Comparison of ENCODE assay signal across 8 cellular contexts in the genomic region with DNA sequence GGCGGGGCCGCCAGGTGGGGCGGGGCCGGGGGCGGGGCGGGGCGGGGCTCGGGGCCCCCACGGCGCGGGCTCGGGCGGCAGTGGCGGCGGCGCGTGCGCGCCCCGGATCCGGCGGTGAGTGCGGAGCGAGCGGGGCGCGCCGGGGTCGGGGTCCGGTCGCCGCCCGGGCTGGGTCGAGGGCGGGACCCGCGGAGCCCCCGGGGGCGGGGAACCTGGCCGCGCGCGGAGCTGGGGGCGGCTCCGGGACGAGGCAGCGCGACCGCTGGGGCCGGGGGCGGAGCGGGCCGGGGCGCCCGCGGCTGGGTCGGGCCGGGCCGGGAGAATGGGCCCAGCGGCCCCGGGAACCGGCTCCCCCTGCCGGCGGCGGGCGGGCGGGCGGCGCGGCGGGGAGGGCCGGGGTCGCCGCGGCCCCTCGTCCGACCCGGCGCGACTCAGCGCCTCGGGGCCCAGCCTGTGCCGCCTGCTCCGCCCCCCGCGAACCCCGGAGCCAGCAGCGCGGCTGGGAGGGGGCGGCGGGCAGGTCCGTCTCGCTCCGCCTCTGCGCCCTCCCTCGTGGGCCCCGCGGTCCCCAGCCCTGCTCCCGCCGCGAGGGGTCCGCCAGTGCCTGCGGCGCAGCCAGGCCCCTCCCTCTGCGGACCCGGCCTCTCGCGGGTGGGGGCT. TPM values are rescaled to one million over a fixed set of nuclear protein-coding genes. Genes with fewer than 3 reads are reported as not detected.
DNase-seq lines count a peak whose midpoint lies in the region; ATAC-seq and TF ChIP-seq lines count a peak whose summit lies in the region.

No MANE protein-coding gene starts in this region.

- H3K27ac Mint-ChIP-seq in CD4-positive, CD25-positive, alpha-beta regulatory T cell = no peak overlapping the region
- H3K27ac Mint-ChIP-seq in MCF 10A (ENCODE audit: low read depth, unreplicated experiment) = no peak overlapping the region
- H3K27ac Mint-ChIP-seq in natural killer cell = no peak overlapping the region
- no peak overlapping the region for H3K27ac Mint-ChIP-seq in HFFc6
- no peak overlapping the region for H3K27ac Mint-ChIP-seq in activated CD4-positive, alpha-beta T cell treated with anti-CD3 and anti-CD28 coated beads, Interleukin-2, amount 10 ng/mL, durations not matched to agents 7 days and 5 days

- H3K27ac ChIP-seq in CD4-positive, CD25-positive, alpha-beta regulatory T cell (ENCODE audit: insufficient read depth, low read length, poor library complexity, severe bottlenecking) = no peak overlapping the region
- H3K27ac ChIP-seq in HUES6 (ENCODE audit: low read depth, low read length) = no peak overlapping the region

- H3K4me1 ChIP-seq in CD4-positive, CD25-positive, alpha-beta regulatory T cell (ENCODE audit: control insufficient read depth, insufficient read depth, low read length, poor library complexity, severe bottlenecking) = peaks cover 6% of the 10 kb centered on the region
- H3K4me1 ChIP-seq in HUES6 (ENCODE audit: control insufficient read depth, insufficient read depth, low read length) = peaks cover 5% of the 10 kb centered on the region

- H3K4me3 Mint-ChIP-seq in CD4-positive, CD25-positive, alpha-beta regulatory T cell = no peak overlapping the region
- H3K4me3 Mint-ChIP-seq in MCF 10A (ENCODE audit: unreplicated experiment) (peak overlapping the region; percentile 52), natural killer cell (no peak overlapping the region), HFFc6 (no peak overlapping the region)
- no peak overlapping the region for H3K4me3 Mint-ChIP-seq in activated CD4-positive, alpha-beta T cell treated with anti-CD3 and anti-CD28 coated beads, Interleukin-2, amount 10 ng/mL, durations not matched to agents 7 days and 5 days

- POLR2A ChIA-PET in MCF 10A (lab: Yijun Ruan, JAX) = no interaction called here
- POLR2A ChIA-PET in activated CD4-positive, alpha-beta T cell treated with anti-CD3 and anti-CD28 coated beads, Interleukin-2, amount 10 ng/mL, durations not matched to agents 7 days and 5 days (lab: Charles Lee) = no interaction called here

- H3K27me3 Mint-ChIP-seq in CD4-positive, CD25-positive, alpha-beta regulatory T cell = peaks cover 16% of the 10 kb centered on the region
- no peaks in the 10 kb centered on the region for H3K27me3 Mint-ChIP-seq in MCF 10A (ENCODE audit: insufficient read depth, unreplicated experiment)
- H3K27me3 Mint-ChIP-seq in natural killer cell (ENCODE audit: low read depth in 2 of 2) = peaks cover 0 to 10% of the 10 kb centered on the region in 2 donors
- peaks cover 3% of the 10 kb centered on the region; the same call in 1 of the 2 replicates for H3K27me3 Mint-ChIP-seq in HFFc6 (ENCODE audit: insufficient read depth)
- H3K27me3 Mint-ChIP-seq in activated CD4-positive, alpha-beta T cell treated with anti-CD3 and anti-CD28 coated beads, Interleukin-2, amount 10 ng/mL, durations not matched to agents 7 days and 5 days = peaks cover 9% of the 10 kb centered on the region

- no peak for TF ChIP-seq CTCF in MCF 10A (IDR thresholded peaks at IDR 0.05; ENCODE audit: unreplicated experiment)
- no peak for TF ChIP-seq CTCF in natural killer cell (IDR thresholded peaks at IDR 0.05)
- TF ChIP-seq CTCF in HFFc6 (IDR thresholded peaks at IDR 0.05) = no peak

- intact Hi-C loops in MCF 10A (cut with micrococcal nuclease) = no loop called here
- intact Hi-C loops in natural killer cell (cut with micrococcal nuclease) = no loop called here

- no peak for DNase-seq in CD4-positive, CD25-positive, alpha-beta regulatory T cell
- no peak for DNase-seq in MCF 10A (ENCODE audit: unreplicated experiment)
- DNase-seq in natural killer cell = no peak
- no peak for DNase-seq in HFFc6
- DNase-seq in NCI-H1092 (lab: John Stamatoyannopoulos, UW) = no peak
- DNase-seq in activated CD4-positive, alpha-beta T cell treated with anti-CD3 and anti-CD28 coated beads, Interleukin-2, amount 10 ng/mL, durations not matched to agents 7 days and 5 days = no peak
- DNase-seq in NCI-H1092 treated with DMSO at 0.1 percent for 48 hours (lab: John Stamatoyannopoulos, UW) = no peak

- H3K36me3 Mint-ChIP-seq in CD4-positive, CD25-positive, alpha-beta regulatory T cell = no peaks in the 10 kb centered on the region
- H3K36me3 Mint-ChIP-seq in MCF 10A (ENCODE audit: insufficient read depth, unreplicated experiment) = peaks cover 6% of the 10 kb centered on the region
- no peaks in the 10 kb centered on the region for H3K36me3 Mint-ChIP-seq in natural killer cell
- no peaks in the 10 kb centered on the region for H3K36me3 Mint-ChIP-seq in HFFc6 (ENCODE audit: low read depth)
- no peaks in the 10 kb centered on the region for H3K36me3 Mint-ChIP-seq in activated CD4-positive, alpha-beta T cell treated with anti-CD3 and anti-CD28 coated beads, Interleukin-2, amount 10 ng/mL, durations not matched to agents 7 days and 5 days (ENCODE audit: low read depth)

- BruUV-seq in MCF 10A (replicated peaks; lab: Mats Ljungman, UMichigan) = no TSS peak

- H3K36me3 ChIP-seq in CD4-positive, CD25-positive, alpha-beta regulatory T cell (ENCODE audit: control insufficient read depth, insufficient read depth, low read length) = no peaks in the 10 kb centered on the region
- no peaks in the 10 kb centered on the region for H3K36me3 ChIP-seq in HUES6 (ENCODE audit: control insufficient read depth, insufficient read depth, low read length)

- H3K9me3 Mint-ChIP-seq in CD4-positive, CD25-positive, alpha-beta regulatory T cell = no peaks in the 10 kb centered on the region
- H3K9me3 Mint-ChIP-seq in MCF 10A (ENCODE audit: unreplicated experiment) (no peaks in the 10 kb centered on the region), natural killer cell (no peaks in the 10 kb centered on the region), HFFc6 (no peaks in the 10 kb centered on the region)
- no peaks in the 10 kb centered on the region for H3K9me3 Mint-ChIP-seq in activated CD4-positive, alpha-beta T cell treated with anti-CD3 and anti-CD28 coated beads, Interleukin-2, amount 10 ng/mL, durations not matched to agents 7 days and 5 days

- peak; percentile 27 to 29 for ATAC-seq in CD4-positive, CD25-positive, alpha-beta regulatory T cell (ENCODE audit: low read depth in 2 of 2)
- ATAC-seq in natural killer cell = peak; percentile 35 to 61 (median 59)

- H3K4me1 Mint-ChIP-seq in CD4-positive, CD25-positive, alpha-beta regulatory T cell = peaks cover 0 to 5% (median 0%) of the 10 kb centered on the region in 4 donors
- H3K4me1 Mint-ChIP-seq in MCF 10A (ENCODE audit: insufficient read depth, unreplicated experiment) = no peaks in the 10 kb centered on the region
- H3K4me1 Mint-ChIP-seq in natural killer cell = peaks cover 0 to 13% of the 10 kb centered on the region in 2 donors
- H3K4me1 Mint-ChIP-seq in HFFc6 (ENCODE audit: low read depth) = no peaks in the 10 kb centered on the region
- peaks cover 7% of the 10 kb centered on the region for H3K4me1 Mint-ChIP-seq in activated CD4-positive, alpha-beta T cell treated with anti-CD3 and anti-CD28 coated beads, Interleukin-2, amount 10 ng/mL, durations not matched to agents 7 days and 5 days

- no peak overlapping the region for H3K4me3 ChIP-seq in CD4-positive, CD25-positive, alpha-beta regulatory T cell (ENCODE audit: low read depth, low read length)
- peak overlapping the region; percentile 61 for H3K4me3 ChIP-seq in HUES6 (ENCODE audit: low read depth, low read length)

- H3K27me3 ChIP-seq in CD4-positive, CD25-positive, alpha-beta regulatory T cell (ENCODE audit: control insufficient read depth, insufficient read depth, low read length) = no peaks in the 10 kb centered on the region
- peaks cover 12% of the 10 kb centered on the region; the same call in 1 of the 2 replicates for H3K27me3 ChIP-seq in HUES6 (ENCODE audit: control insufficient read depth, insufficient read depth, low read length)

- CTCF ChIA-PET in MCF 10A (lab: Yijun Ruan, JAX) = interaction anchor here (0.6 kb wide), 1 partner anchor 369 kb away, joined by 3 read pairs; no protein-coding TSS in a partner anchor
- CTCF ChIA-PET in activated CD4-positive, alpha-beta T cell treated with anti-CD3 and anti-CD28 coated beads, Interleukin-2, amount 10 ng/mL, durations not matched to agents 7 days and 5 days (lab: Charles Lee) = interaction anchor here (0.6 kb wide), 1 partner anchor 178 kb away, joined by 3 read pairs; no protein-coding TSS in a partner anchor

- H3K9me3 ChIP-seq in CD4-positive, CD25-positive, alpha-beta regulatory T cell (ENCODE audit: control insufficient read depth in 2 of 2, low read length in 2 of 2) = no peaks in the 10 kb centered on the region
- H3K9me3 ChIP-seq in HUES6 (ENCODE audit: control insufficient read depth, insufficient read depth, low read depth, low read length) = no peaks in the 10 kb centered on the region

- peak overlapping the region; percentile 44 for H3K9ac ChIP-seq in HUES6 (ENCODE audit: low read length)

RNA-seq across cellular contexts. Expression of gene EGFL7, which starts 3.1 kb away (rescaled TPM):
- 1.7 TPM for total RNA-seq in CD4-positive, CD25-positive, alpha-beta regulatory T cell
- polyA plus RNA-seq in CD4-positive, CD25-positive, alpha-beta regulatory T cell = not detected
- total RNA-seq in MCF 10A (2022) (3.9 and 4.3 TPM in 2 replicates), natural killer cell (under 1 TPM; 0.28 to 0.47 (median 0.29) TPM)
- 1 to 10 TPM; 3.5 to 6.3 (median 5.6) TPM for total RNA-seq in HFFc6 (2021; fragmentation: NEBNext Ultra II Directional; extraction: Animal tissue kit (Norgen Biotek cat#: 25700))
- total RNA-seq in activated CD4-positive, alpha-beta T cell treated with anti-CD3 and anti-CD28 coated beads, Interleukin-2, amount 10 ng/mL, durations not matched to agents 7 days and 5 days = under 1 TPM; 0.22 to 0.31 TPM

RNA-seq across cellular contexts. Expression of gene AGPAT2, which starts 21.4 kb away (rescaled TPM):
- 11.0 TPM for total RNA-seq in CD4-positive, CD25-positive, alpha-beta regulatory T cell
- polyA plus RNA-seq in CD4-positive, CD25-positive, alpha-beta regulatory T cell = 10 to 100 TPM; 12.0 to 22.1 (median 21.1) TPM
- total RNA-seq in MCF 10A (2022) (30.4 and 33.3 TPM in 2 replicates), natural killer cell (10 to 100 TPM; 10.3 to 19.4 (median 12.0) TPM)
- total RNA-seq in HFFc6 (2021; fragmentation: NEBNext Ultra II Directional; extraction: Animal tissue kit (Norgen Biotek cat#: 25700)) = 10 to 100 TPM; 48.7 to 58.4 (median 54.8) TPM
- 10 to 100 TPM; 15.0 to 17.0 TPM for total RNA-seq in activated CD4-positive, alpha-beta T cell treated with anti-CD3 and anti-CD28 coated beads, Interleukin-2, amount 10 ng/mL, durations not matched to agents 7 days and 5 days

RNA-seq across cellular contexts. Expression of gene DIPK1B, which starts 46.5 kb away (rescaled TPM):
- 1.3 TPM for total RNA-seq in CD4-positive, CD25-positive, alpha-beta regulatory T cell
- polyA plus RNA-seq in CD4-positive, CD25-positive, alpha-beta regulatory T cell = under 1 TPM in 1 of 4 donors, not detected in 3; 0.16 TPM
- total RNA-seq in MCF 10A (2022) (not detected in 2 replicates), natural killer cell (under 1 TPM in 2 of 3 donors, not detected in 1; 0.31 to 0.39 TPM)
- total RNA-seq in HFFc6 (2021; fragmentation: NEBNext Ultra II Directional; extraction: Animal tissue kit (Norgen Biotek cat#: 25700)) = not detected
- total RNA-seq in activated CD4-positive, alpha-beta T cell treated with anti-CD3 and anti-CD28 coated beads, Interleukin-2, amount 10 ng/mL, durations not matched to agents 7 days and 5 days = not detected
